ENCODE assay signal across 1 cellular context in the genomic region with DNA sequence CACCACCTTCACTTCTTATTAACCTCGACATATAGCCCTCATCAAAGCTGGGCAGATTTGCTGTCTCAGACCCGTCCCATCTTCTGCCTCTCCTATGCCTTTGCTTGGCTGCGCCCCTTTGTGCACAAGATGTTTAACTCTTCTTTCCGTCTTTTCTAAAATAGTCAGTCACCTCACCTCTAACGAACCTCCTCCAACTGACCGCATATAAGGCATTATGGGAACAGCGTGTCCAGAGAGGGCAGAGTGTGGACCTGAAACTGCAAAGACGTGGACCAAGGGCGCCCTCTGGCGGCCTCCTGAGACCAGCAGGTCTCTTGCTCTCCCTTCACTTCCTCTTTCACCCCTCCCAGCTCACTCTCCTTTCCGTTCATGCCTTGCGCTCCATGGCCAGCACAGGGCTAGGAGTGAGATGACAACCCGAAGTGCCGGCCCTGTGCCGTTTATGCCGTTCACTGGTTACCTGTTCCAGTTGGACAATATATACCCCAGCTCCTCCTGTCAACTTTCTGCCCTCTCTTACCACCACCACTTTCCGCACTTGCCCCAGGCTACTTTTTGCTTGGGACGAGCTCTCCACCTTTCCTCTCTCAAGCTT.
TF ChIP-seq lines count a peak whose summit lies in the region.

No MANE protein-coding gene starts in this region.

TF ChIP-seq in K562, 482 proteins besides CTCF, POLR2A, EP300 and RAD21 (continued from another document and continues in another):
- TF ChIP-seq, protein P1, sequence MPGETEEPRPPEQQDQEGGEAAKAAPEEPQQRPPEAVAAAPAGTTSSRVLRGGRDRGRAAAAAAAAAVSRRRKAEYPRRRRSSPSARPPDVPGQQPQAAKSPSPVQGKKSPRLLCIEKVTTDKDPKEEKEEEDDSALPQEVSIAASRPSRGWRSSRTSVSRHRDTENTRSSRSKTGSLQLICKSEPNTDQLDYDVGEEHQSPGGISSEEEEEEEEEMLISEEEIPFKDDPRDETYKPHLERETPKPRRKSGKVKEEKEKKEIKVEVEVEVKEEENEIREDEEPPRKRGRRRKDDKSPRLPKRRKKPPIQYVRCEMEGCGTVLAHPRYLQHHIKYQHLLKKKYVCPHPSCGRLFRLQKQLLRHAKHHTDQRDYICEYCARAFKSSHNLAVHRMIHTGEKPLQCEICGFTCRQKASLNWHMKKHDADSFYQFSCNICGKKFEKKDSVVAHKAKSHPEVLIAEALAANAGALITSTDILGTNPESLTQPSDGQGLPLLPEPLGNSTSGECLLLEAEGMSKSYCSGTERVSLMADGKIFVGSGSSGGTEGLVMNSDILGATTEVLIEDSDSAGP (CRISPR knock-in tag; IDR thresholded peaks at IDR 0.05) = no peak
- TF ChIP-seq SRSF1 (IDR thresholded peaks at IDR 0.05; ENCODE audit: low read depth, low read length) = no peak
- TF ChIP-seq, protein P2, sequence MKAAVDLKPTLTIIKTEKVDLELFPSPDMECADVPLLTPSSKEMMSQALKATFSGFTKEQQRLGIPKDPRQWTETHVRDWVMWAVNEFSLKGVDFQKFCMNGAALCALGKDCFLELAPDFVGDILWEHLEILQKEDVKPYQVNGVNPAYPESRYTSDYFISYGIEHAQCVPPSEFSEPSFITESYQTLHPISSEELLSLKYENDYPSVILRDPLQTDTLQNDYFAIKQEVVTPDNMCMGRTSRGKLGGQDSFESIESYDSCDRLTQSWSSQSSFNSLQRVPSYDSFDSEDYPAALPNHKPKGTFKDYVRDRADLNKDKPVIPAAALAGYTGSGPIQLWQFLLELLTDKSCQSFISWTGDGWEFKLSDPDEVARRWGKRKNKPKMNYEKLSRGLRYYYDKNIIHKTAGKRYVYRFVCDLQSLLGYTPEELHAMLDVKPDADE (conservative IDR thresholded peaks at IDR 0.05; ENCODE audit: control insufficient read depth, low read depth, low read length) = peak; percentile 67; the same call in 1 of the 2 replicates
- no peak for TF ChIP-seq ZNF445 (CRISPR knock-in tag; IDR thresholded peaks at IDR 0.05; ENCODE audit: low read depth)
- TF ChIP-seq ZNF175 (CRISPR knock-in tag; IDR thresholded peaks at IDR 0.05; ENCODE audit: low read depth) = no peak
- TF ChIP-seq, protein P3, sequence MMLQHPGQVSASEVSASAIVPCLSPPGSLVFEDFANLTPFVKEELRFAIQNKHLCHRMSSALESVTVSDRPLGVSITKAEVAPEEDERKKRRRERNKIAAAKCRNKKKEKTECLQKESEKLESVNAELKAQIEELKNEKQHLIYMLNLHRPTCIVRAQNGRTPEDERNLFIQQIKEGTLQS (IDR thresholded peaks at IDR 0.05) = no peak
- TF ChIP-seq, protein P3 (CRISPR knock-in tag; conservative IDR thresholded peaks at IDR 0.05) = no peak
- peak in 1 of 2 experiments; percentile 78; a peak in 2 of 4 replicates for TF ChIP-seq SRF (CRISPR knock-in tag; IDR thresholded peaks at IDR 0.05)
- TF ChIP-seq ZNF668 (CRISPR knock-in tag; IDR thresholded peaks at IDR 0.05) = no peak
- TF ChIP-seq, protein P4, sequence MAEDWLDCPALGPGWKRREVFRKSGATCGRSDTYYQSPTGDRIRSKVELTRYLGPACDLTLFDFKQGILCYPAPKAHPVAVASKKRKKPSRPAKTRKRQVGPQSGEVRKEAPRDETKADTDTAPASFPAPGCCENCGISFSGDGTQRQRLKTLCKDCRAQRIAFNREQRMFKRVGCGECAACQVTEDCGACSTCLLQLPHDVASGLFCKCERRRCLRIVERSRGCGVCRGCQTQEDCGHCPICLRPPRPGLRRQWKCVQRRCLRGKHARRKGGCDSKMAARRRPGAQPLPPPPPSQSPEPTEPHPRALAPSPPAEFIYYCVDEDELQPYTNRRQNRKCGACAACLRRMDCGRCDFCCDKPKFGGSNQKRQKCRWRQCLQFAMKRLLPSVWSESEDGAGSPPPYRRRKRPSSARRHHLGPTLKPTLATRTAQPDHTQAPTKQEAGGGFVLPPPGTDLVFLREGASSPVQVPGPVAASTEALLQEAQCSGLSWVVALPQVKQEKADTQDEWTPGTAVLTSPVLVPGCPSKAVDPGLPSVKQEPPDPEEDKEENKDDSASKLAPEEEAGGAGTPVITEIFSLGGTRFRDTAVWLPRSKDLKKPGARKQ (CRISPR knock-in tag; IDR thresholded peaks at IDR 0.05) = no peak
- TF ChIP-seq, protein P5, sequence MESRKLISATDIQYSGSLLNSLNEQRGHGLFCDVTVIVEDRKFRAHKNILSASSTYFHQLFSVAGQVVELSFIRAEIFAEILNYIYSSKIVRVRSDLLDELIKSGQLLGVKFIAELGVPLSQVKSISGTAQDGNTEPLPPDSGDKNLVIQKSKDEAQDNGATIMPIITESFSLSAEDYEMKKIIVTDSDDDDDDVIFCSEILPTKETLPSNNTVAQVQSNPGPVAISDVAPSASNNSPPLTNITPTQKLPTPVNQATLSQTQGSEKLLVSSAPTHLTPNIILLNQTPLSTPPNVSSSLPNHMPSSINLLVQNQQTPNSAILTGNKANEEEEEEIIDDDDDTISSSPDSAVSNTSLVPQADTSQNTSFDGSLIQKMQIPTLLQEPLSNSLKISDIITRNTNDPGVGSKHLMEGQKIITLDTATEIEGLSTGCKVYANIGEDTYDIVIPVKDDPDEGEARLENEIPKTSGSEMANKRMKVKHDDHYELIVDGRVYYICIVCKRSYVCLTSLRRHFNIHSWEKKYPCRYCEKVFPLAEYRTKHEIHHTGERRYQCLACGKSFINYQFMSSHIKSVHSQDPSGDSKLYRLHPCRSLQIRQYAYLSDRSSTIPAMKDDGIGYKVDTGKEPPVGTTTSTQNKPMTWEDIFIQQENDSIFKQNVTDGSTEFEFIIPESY (CRISPR knock-in tag; IDR thresholded peaks at IDR 0.05) = peak; percentile 72
- peak; percentile 36; the same call in 1 of the 2 replicates for TF ChIP-seq MTA3 (IDR thresholded peaks at IDR 0.05; ENCODE audit: borderline replicate concordance)
- TF ChIP-seq DACH1 (IDR thresholded peaks at IDR 0.05; ENCODE audit: partially characterized antibody) = no peak
- TF ChIP-seq, protein P6, sequence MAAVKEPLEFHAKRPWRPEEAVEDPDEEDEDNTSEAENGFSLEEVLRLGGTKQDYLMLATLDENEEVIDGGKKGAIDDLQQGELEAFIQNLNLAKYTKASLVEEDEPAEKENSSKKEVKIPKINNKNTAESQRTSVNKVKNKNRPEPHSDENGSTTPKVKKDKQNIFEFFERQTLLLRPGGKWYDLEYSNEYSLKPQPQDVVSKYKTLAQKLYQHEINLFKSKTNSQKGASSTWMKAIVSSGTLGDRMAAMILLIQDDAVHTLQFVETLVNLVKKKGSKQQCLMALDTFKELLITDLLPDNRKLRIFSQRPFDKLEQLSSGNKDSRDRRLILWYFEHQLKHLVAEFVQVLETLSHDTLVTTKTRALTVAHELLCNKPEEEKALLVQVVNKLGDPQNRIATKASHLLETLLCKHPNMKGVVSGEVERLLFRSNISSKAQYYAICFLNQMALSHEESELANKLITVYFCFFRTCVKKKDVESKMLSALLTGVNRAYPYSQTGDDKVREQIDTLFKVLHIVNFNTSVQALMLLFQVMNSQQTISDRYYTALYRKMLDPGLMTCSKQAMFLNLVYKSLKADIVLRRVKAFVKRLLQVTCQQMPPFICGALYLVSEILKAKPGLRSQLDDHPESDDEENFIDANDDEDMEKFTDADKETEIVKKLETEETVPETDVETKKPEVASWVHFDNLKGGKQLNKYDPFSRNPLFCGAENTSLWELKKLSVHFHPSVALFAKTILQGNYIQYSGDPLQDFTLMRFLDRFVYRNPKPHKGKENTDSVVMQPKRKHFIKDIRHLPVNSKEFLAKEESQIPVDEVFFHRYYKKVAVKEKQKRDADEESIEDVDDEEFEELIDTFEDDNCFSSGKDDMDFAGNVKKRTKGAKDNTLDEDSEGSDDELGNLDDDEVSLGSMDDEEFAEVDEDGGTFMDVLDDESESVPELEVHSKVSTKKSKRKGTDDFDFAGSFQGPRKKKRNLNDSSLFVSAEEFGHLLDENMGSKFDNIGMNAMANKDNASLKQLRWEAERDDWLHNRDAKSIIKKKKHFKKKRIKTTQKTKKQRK (IDR thresholded peaks at IDR 0.05; ENCODE audit: borderline replicate concordance, low read depth, low read length) = no peak
- TF ChIP-seq, protein P7, sequence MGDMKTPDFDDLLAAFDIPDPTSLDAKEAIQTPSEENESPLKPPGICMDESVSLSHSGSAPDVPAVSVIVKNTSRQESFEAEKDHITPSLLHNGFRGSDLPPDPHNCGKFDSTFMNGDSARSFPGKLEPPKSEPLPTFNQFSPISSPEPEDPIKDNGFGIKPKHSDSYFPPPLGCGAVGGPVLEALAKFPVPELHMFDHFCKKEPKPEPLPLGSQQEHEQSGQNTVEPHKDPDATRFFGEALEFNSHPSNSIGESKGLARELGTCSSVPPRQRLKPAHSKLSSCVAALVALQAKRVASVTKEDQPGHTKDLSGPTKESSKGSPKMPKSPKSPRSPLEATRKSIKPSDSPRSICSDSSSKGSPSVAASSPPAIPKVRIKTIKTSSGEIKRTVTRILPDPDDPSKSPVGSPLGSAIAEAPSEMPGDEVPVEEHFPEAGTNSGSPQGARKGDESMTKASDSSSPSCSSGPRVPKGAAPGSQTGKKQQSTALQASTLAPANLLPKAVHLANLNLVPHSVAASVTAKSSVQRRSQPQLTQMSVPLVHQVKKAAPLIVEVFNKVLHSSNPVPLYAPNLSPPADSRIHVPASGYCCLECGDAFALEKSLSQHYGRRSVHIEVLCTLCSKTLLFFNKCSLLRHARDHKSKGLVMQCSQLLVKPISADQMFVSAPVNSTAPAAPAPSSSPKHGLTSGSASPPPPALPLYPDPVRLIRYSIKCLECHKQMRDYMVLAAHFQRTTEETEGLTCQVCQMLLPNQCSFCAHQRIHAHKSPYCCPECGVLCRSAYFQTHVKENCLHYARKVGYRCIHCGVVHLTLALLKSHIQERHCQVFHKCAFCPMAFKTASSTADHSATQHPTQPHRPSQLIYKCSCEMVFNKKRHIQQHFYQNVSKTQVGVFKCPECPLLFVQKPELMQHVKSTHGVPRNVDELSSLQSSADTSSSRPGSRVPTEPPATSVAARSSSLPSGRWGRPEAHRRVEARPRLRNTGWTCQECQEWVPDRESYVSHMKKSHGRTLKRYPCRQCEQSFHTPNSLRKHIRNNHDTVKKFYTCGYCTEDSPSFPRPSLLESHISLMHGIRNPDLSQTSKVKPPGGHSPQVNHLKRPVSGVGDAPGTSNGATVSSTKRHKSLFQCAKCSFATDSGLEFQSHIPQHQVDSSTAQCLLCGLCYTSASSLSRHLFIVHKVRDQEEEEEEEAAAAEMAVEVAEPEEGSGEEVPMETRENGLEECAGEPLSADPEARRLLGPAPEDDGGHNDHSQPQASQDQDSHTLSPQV (IDR thresholded peaks at IDR 0.05) = peak; percentile 90
- no peak for TF ChIP-seq KDM1A (IDR thresholded peaks at IDR 0.05)
- no peak for TF ChIP-seq PRMT5 (CRISPR knock-in tag; IDR thresholded peaks at IDR 0.05)
- no peak for TF ChIP-seq PCBP2 (IDR thresholded peaks at IDR 0.05; ENCODE audit: low read depth, low read length, poor library complexity, severe bottlenecking)
- peak; percentile 43; the same call in 1 of the 2 replicates for TF ChIP-seq MXI1 (IDR thresholded peaks at IDR 0.05; ENCODE audit: low read depth, low read length)
- TF ChIP-seq, protein P8, sequence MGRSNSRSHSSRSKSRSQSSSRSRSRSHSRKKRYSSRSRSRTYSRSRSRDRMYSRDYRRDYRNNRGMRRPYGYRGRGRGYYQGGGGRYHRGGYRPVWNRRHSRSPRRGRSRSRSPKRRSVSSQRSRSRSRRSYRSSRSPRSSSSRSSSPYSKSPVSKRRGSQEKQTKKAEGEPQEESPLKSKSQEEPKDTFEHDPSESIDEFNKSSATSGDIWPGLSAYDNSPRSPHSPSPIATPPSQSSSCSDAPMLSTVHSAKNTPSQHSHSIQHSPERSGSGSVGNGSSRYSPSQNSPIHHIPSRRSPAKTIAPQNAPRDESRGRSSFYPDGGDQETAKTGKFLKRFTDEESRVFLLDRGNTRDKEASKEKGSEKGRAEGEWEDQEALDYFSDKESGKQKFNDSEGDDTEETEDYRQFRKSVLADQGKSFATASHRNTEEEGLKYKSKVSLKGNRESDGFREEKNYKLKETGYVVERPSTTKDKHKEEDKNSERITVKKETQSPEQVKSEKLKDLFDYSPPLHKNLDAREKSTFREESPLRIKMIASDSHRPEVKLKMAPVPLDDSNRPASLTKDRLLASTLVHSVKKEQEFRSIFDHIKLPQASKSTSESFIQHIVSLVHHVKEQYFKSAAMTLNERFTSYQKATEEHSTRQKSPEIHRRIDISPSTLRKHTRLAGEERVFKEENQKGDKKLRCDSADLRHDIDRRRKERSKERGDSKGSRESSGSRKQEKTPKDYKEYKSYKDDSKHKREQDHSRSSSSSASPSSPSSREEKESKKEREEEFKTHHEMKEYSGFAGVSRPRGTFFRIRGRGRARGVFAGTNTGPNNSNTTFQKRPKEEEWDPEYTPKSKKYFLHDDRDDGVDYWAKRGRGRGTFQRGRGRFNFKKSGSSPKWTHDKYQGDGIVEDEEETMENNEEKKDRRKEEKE (IDR thresholded peaks at IDR 0.05; ENCODE audit: borderline replicate concordance in 1 of 2, control insufficient read depth in 1 of 2, low read depth in 2 of 2, low read length in 1 of 2) = 0 out of 4 replicates have a peak, but pooled peaks of 1 of the 2 experiments have one; percentile 13
- TF ChIP-seq, protein P9, sequence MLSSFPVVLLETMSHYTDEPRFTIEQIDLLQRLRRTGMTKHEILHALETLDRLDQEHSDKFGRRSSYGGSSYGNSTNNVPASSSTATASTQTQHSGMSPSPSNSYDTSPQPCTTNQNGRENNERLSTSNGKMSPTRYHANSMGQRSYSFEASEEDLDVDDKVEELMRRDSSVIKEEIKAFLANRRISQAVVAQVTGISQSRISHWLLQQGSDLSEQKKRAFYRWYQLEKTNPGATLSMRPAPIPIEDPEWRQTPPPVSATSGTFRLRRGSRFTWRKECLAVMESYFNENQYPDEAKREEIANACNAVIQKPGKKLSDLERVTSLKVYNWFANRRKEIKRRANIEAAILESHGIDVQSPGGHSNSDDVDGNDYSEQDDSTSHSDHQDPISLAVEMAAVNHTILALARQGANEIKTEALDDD (IDR thresholded peaks at IDR 0.05) = 0 out of 2 replicates have a peak, but pooled peaks have one; percentile 14
- TF ChIP-seq, protein P10, sequence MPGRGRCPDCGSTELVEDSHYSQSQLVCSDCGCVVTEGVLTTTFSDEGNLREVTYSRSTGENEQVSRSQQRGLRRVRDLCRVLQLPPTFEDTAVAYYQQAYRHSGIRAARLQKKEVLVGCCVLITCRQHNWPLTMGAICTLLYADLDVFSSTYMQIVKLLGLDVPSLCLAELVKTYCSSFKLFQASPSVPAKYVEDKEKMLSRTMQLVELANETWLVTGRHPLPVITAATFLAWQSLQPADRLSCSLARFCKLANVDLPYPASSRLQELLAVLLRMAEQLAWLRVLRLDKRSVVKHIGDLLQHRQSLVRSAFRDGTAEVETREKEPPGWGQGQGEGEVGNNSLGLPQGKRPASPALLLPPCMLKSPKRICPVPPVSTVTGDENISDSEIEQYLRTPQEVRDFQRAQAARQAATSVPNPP (IDR thresholded peaks at IDR 0.05; ENCODE audit: borderline replicate concordance, insufficient read depth, insufficient read length) = no peak
